13 cellular contexts compared by ENCODE assay signal in the genomic region with DNA sequence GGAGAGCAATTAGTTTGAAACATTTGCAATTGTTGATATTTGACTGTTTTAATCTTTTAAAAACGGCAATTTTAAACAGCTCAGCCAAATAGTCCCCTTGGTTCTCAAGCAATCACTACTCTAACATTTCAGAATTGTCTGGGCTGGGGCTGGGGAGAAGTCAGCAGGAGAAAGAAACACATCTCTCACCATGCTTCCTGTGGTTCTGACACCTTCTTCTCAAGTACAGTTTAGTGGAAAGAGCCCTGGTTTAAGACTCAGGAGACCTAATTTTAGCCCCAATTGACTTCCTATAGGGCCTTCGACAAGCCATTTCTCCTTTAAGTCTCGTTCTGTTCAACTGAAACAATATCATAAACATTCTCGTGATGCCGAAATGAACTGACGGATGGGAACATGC.
DNase-seq lines count a peak whose midpoint lies in the region; ATAC-seq and TF ChIP-seq lines count a peak whose summit lies in the region.
"Had no signal": no experiment of that assay in that cellular context is flagged by ENCODE, and none has a peak within 500 bp of the region (broad histone marks: within the 10 kb centered on the region; RNA-seq: fewer than 3 reads in every experiment).

No MANE protein-coding gene starts in this region.

- H3K27me3 ChIP-seq in mucosa of rectum (ENCODE audit: control insufficient read depth in 2 of 2, insufficient read depth in 2 of 2, low read length in 2 of 2): no peaks in the 10 kb centered on the region

- DNase-seq in DMS 273 (lab: John Stamatoyannopoulos, UW; ENCODE audit: unreplicated experiment): peak; percentile 37
- no peak for DNase-seq in DMS 273 treated with DMSO at 0.1 percent for 48 hours (lab: John Stamatoyannopoulos, UW)
- peak; percentile 12 for DNase-seq in astrocyte of the cerebellum (ENCODE audit: low read depth)
- DNase-seq in HuH-7.5 (ENCODE audit: low spot score): no peak
- no peak for DNase-seq in stimulated activated CD4-positive, alpha-beta T cell treated with anti-CD3 and anti-CD28 coated beads, Interleukin-1b, Interleukin-23, amount 100 ng/mL, for 48 hours
- DNase-seq: Karpas-422; stimulated activated CD4-positive, alpha-beta T cell treated with anti-CD3 and anti-CD28 coated beads, Interleukin-4, amount 100 ng/mL, for 1 hour; stimulated activated naive B cell treated with anti-CD40 and anti-IgM and Interleukin-4, amounts not matched to agents 10 μg/mL and 1 μg/mL and 100 μg/mL, for 72 hours; WERI-Rb-1 had no signal

- H3K4me3 ChIP-seq in astrocyte of the cerebellum (ENCODE audit: low read depth, low read length) (no peak overlapping the region), mucosa of rectum (ENCODE audit: low read length in 2 of 2) (peak overlapping the region in 1 of 2 donors; percentile 45)

- peaks cover 8 to 18% of the 10 kb centered on the region in 2 donors for H3K4me1 ChIP-seq in mucosa of rectum (ENCODE audit: control insufficient read depth in 2 of 2, insufficient read depth in 2 of 2, low read length in 2 of 2)

- H3K36me3 ChIP-seq in mucosa of rectum (ENCODE audit: control insufficient read depth in 2 of 2, insufficient read depth in 2 of 2, low read length in 2 of 2): no peaks in the 10 kb centered on the region
- H3K36me3 ChIP-seq: WERI-Rb-1 had no signal

- TF ChIP-seq CTCF in astrocyte of the cerebellum (IDR thresholded peaks at IDR 0.05; ENCODE audit: low read depth, low read length, missing control alignments): no peak

- in situ Hi-C loops in astrocyte of the cerebellum (cut with HindIII; ENCODE audit: low sequenced_read_pairs): no loop called here

- H3K9me3 ChIP-seq in mucosa of rectum (ENCODE audit: control insufficient read depth in 2 of 2, low read length in 2 of 2): no peaks in the 10 kb centered on the region

- peak overlapping the region; percentile 28 to 49 for H3K27ac ChIP-seq in mucosa of rectum (ENCODE audit: low read depth in 2 of 2, low read length in 2 of 2)
- H3K27ac ChIP-seq in temporal lobe (ENCODE audit: low read depth, low read length): peak overlapping the region; percentile 82
- H3K27ac ChIP-seq: 22Rv1, WERI-Rb-1 had no signal

- H3K9ac ChIP-seq in mucosa of rectum (ENCODE audit: low read depth in 1 of 2, low read length in 2 of 2): no peak overlapping the region

- no peak for ATAC-seq in HG02884 (IDR thresholded peaks at IDR 0.05; ENCODE audit: unreplicated experiment)
- ATAC-seq: stimulated activated naive B cell treated with anti-CD40 and anti-IgM and Interleukin-4, amounts not matched to agents 10 μg/mL and 1 μg/mL and 100 μg/mL, for 72 hours had no signal

Comparison
In these comparisons a context has a peak if more than half of its experiments do, and no peak if none do; other contexts are left out.
1. DNase-seq: peak in DMS 273 (single experiment) and astrocyte of the cerebellum (single experiment); none in DMS 273 treated with DMSO at 0.1 percent for 48 hours (single experiment), HuH-7.5 (single experiment) and stimulated activated CD4-positive, alpha-beta T cell treated with anti-CD3 and anti-CD28 coated beads, Interleukin-1b, Interleukin-23, amount 100 ng/mL, for 48 hours (single experiment).